ENCODE assay signal across 8 cellular contexts in the genomic region with DNA sequence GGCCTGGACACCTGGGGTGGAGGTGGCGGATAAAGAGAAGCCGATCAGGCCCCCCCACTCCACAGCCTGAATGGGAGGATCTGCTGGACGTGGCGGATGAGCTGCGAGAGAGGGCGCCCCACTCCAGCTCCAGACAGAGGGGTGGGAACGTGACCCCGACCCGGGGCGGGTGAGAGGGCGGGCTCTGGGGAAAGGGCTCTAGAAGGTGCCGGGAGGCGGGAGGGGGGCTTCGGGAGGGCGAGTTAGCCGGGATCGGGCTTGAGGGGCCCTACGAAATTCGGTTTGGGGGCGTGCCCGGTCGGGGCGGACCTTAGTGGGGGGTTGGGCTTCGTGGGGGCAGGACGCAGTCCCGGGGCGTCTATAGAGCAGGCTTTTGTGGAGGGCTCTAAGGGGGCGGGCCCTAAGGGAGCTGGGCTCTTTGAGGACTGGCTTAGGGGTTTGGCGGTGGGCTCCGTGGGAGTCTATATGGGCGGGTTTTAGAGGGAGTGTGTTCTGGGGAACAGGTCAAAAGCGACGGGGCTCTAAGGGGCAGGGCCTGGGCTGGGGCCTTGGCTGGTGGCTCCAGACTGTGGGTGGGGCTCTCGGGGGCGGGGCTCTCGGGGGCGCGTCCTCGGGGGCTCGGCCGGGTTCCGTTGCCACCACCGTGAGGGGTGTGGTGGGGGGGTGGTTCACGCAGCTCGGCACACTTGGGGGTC. TPM values are rescaled to one million over a fixed set of nuclear protein-coding genes. Genes with fewer than 3 reads are reported as not detected.
DNase-seq lines count a peak whose midpoint lies in the region; ATAC-seq and TF ChIP-seq lines count a peak whose summit lies in the region.

No MANE protein-coding gene starts in this region.

- intact Hi-C loops in thyroid gland (cut with DNase I): loop anchor here (5.0 to 10.0 kb wide), 2 partner anchors 271 to 598 kb away; no protein-coding TSS in a partner anchor

- no peak for TF ChIP-seq POLR2A in thyroid gland (IDR thresholded peaks at IDR 0.05)

- peaks cover 22% of the 10 kb centered on the region for H3K27me3 Mint-ChIP-seq in IgD-negative memory B cell
- peaks cover 8% of the 10 kb centered on the region for H3K27me3 Mint-ChIP-seq in activated naive CD8-positive, alpha-beta T cell treated with anti-CD3 and anti-CD28 coated beads, Interleukin-2, amount 50 U/mL, for 24 hours

- 3 to 5% methylated on average over 19 to 21 of the region's 45 CpGs for WGBS in thyroid gland, 2 donors

- H3K27ac Mint-ChIP-seq in IgD-negative memory B cell: no peak overlapping the region
- H3K27ac Mint-ChIP-seq in activated naive CD8-positive, alpha-beta T cell treated with anti-CD3 and anti-CD28 coated beads, Interleukin-2, amount 50 U/mL, for 24 hours: no peak overlapping the region

- no peaks in the 10 kb centered on the region for H3K36me3 ChIP-seq in thyroid gland

- H3K27me3 ChIP-seq in thyroid gland: no peaks in the 10 kb centered on the region

- DNase-seq in AG08395 (ENCODE audit: low spot score) (peak; percentile 55), islet precursor cell (peak; percentile 77), thyroid gland (peak; percentile 37 to 47), SKM-1 treated with dmso at 0.1 percent for 144 hours (lab: John Stamatoyannopoulos, UW; ENCODE audit: unreplicated experiment) (no peak), NCI-H82 (lab: John Stamatoyannopoulos, UW) (no peak), NCI-H524 (lab: John Stamatoyannopoulos, UW) (no peak)
- peak; percentile 47 for DNase-seq in activated naive CD8-positive, alpha-beta T cell treated with anti-CD3 and anti-CD28 coated beads, Interleukin-2, amount 50 U/mL, for 24 hours

- peak overlapping the region; percentile 40 to 90 (median 74) for H3K4me3 Mint-ChIP-seq in IgD-negative memory B cell
- H3K4me3 Mint-ChIP-seq in activated naive CD8-positive, alpha-beta T cell treated with anti-CD3 and anti-CD28 coated beads, Interleukin-2, amount 50 U/mL, for 24 hours: peak overlapping the region; percentile 59

- no peaks in the 10 kb centered on the region for H3K9me3 ChIP-seq in thyroid gland

- no peaks in the 10 kb centered on the region for H3K9me3 Mint-ChIP-seq in IgD-negative memory B cell
- H3K9me3 Mint-ChIP-seq in activated naive CD8-positive, alpha-beta T cell treated with anti-CD3 and anti-CD28 coated beads, Interleukin-2, amount 50 U/mL, for 24 hours: no peaks in the 10 kb centered on the region

- H3K4me3 ChIP-seq in thyroid gland (replicated peaks in 1 of 3): peak overlapping the region in 2 of 3 donors; percentile 8 to 38

- peaks cover 0 to 3% of the 10 kb centered on the region in 2 donors for H3K4me1 ChIP-seq in thyroid gland

- peak in 2 of 6 experiments; percentile 8 to 26 for TF ChIP-seq CTCF in thyroid gland (IDR thresholded peaks at IDR 0.05)

- no peak overlapping the region for H3K27ac ChIP-seq in thyroid gland

- peaks cover 0 to 6% (median 5%) of the 10 kb centered on the region in 3 donors for H3K4me1 Mint-ChIP-seq in IgD-negative memory B cell
- H3K4me1 Mint-ChIP-seq in activated naive CD8-positive, alpha-beta T cell treated with anti-CD3 and anti-CD28 coated beads, Interleukin-2, amount 50 U/mL, for 24 hours: peaks cover 11% of the 10 kb centered on the region

- H3K36me3 Mint-ChIP-seq in IgD-negative memory B cell: no peaks in the 10 kb centered on the region
- H3K36me3 Mint-ChIP-seq in activated naive CD8-positive, alpha-beta T cell treated with anti-CD3 and anti-CD28 coated beads, Interleukin-2, amount 50 U/mL, for 24 hours (ENCODE audit: low read depth): no peaks in the 10 kb centered on the region

- ATAC-seq in activated naive CD8-positive, alpha-beta T cell treated with anti-CD3 and anti-CD28 coated beads, Interleukin-2, amount 50 U/mL, for 24 hours: peak; percentile 62

RNA-seq across cellular contexts. Expression of a gene that starts 4.1 kb away (rescaled TPM):
- not detected for polyA plus RNA-seq in IgD-negative memory B cell
- not detected for total RNA-seq in thyroid gland

RNA-seq across cellular contexts. Expression of a gene that starts 33.1 kb away (rescaled TPM):
- not detected for polyA plus RNA-seq in IgD-negative memory B cell
- 1 to 10 TPM in 3 of 4 donors, under 1 TPM in 1; 0.34 to 1.7 (median 1.0) TPM for total RNA-seq in thyroid gland

RNA-seq across cellular contexts. Expression of a gene that starts 33.2 kb away (rescaled TPM):
- 15.5 TPM for polyA plus RNA-seq in IgD-negative memory B cell
- total RNA-seq in thyroid gland: 10 to 100 TPM; 29.3 to 36.4 (median 31.3) TPM

Comparison
In these comparisons a context has a peak if more than half of its experiments do, and no peak if none do; other contexts are left out.
1. DNase-seq: peak in AG08395 (single experiment), activated naive CD8-positive, alpha-beta T cell treated with anti-CD3 and anti-CD28 coated beads, Interleukin-2, amount 50 U/mL, for 24 hours (single experiment), islet precursor cell (single experiment) and thyroid gland (2 of 2); none in SKM-1 treated with dmso at 0.1 percent for 144 hours (single experiment), NCI-H82 (single experiment) and NCI-H524 (0 of 2).